ENCODE assay signal across 1 cellular context in genomic region chr19:48443731-48444128, GRCh38.
TF ChIP-seq lines count a peak whose summit lies in the region.

No MANE protein-coding gene starts in this region.

TF ChIP-seq in GM23338, 12 proteins besides CTCF, POLR2A, EP300 and RAD21 (continued from another document):
- peak; percentile 35 for TF ChIP-seq POLR2AphosphoS5 (IDR thresholded peaks at IDR 0.05; ENCODE audit: low read depth)
- TF ChIP-seq STAT1 (IDR thresholded peaks at IDR 0.05; ENCODE audit: unreplicated experiment) = no peak
- no peak for TF ChIP-seq CREB1 (CRISPR knock-in tag; IDR thresholded peaks at IDR 0.05; ENCODE audit: low read depth)
TF ChIP-seq in GM23338: peak in this region for 2.
